In genomic region chr4:39357002-39357401, GRCh38 we compare ENCODE assay signal across 9 cellular contexts. TPM values are rescaled to one million over a fixed set of nuclear protein-coding genes. Genes with fewer than 3 reads are reported as not detected.
DNase-seq lines count a peak whose midpoint lies in the region; ATAC-seq and TF ChIP-seq lines count a peak whose summit lies in the region.
"Had no signal": no experiment of that assay in that cellular context is flagged by ENCODE, and none has a peak within 500 bp of the region (broad histone marks: within the 10 kb centered on the region; RNA-seq: fewer than 3 reads in every experiment).

No MANE protein-coding gene starts in this region.

- H2AFZ ChIP-seq in ACC112 (ENCODE audit: low read length, unreplicated experiment): no peak overlapping the region

- peaks cover 24% of the 10 kb centered on the region for H3K36me3 Mint-ChIP-seq in activated naive CD8-positive, alpha-beta T cell treated with anti-CD3 and anti-CD28 coated beads, Interleukin-2, amount 10 ng/mL, durations not matched to agents 7 days and 5 days

- POLR2A ChIA-PET in activated naive CD8-positive, alpha-beta T cell treated with anti-CD3 and anti-CD28 coated beads, Interleukin-2, amount 10 ng/mL, durations not matched to agents 7 days and 5 days (lab: Charles Lee): interaction anchor here (1.0 kb wide), 1 partner anchor 8 kb away, joined by 3 read pairs; no protein-coding TSS in a partner anchor
- POLR2A ChIA-PET in RWPE1 (lab: Yijun Ruan, JAX; ENCODE audit: low non-redundant PET): no interaction called here

- peak overlapping the region; percentile 79 for H3K27ac Mint-ChIP-seq in activated naive CD8-positive, alpha-beta T cell treated with anti-CD3 and anti-CD28 coated beads, Interleukin-2, amount 10 ng/mL, durations not matched to agents 7 days and 5 days

- no peaks in the 10 kb centered on the region for H3K27me3 Mint-ChIP-seq in activated naive CD8-positive, alpha-beta T cell treated with anti-CD3 and anti-CD28 coated beads, Interleukin-2, amount 10 ng/mL, durations not matched to agents 7 days and 5 days

- H3K79me2 ChIP-seq in ACC112 (ENCODE audit: control insufficient read depth, insufficient read depth, low read length, unreplicated experiment): peaks cover 81% of the 10 kb centered on the region

- no peak for TF ChIP-seq CTCF in RWPE1 (conservative IDR thresholded peaks at IDR 0.05; ENCODE audit: low read depth)

- H3K4me1 ChIP-seq in ACC112 (ENCODE audit: control insufficient read depth, insufficient read depth, low read length, unreplicated experiment): peaks cover 16% of the 10 kb centered on the region

- ATAC-seq in GM18861 (IDR thresholded peaks at IDR 0.05; ENCODE audit: unreplicated experiment) (peak; percentile 25), HG03342 (IDR thresholded peaks at IDR 0.05; ENCODE audit: unreplicated experiment) (peak; percentile 38)
- no peak for ATAC-seq in activated naive CD8-positive, alpha-beta T cell treated with anti-CD3 and anti-CD28 coated beads, Interleukin-2, amount 10 ng/mL, durations not matched to agents 7 days and 5 days (ENCODE audit: low read depth)

- no peak for TF ChIP-seq POLR2A in erythroblast (IDR thresholded peaks at IDR 0.05; ENCODE audit: low read length)

- peak overlapping the region; percentile 37 for H3K4me3 Mint-ChIP-seq in activated naive CD8-positive, alpha-beta T cell treated with anti-CD3 and anti-CD28 coated beads, Interleukin-2, amount 10 ng/mL, durations not matched to agents 7 days and 5 days

- CTCF ChIA-PET in RWPE1 (lab: Yijun Ruan, JAX): interaction anchor here (0.5 to 0.7 kb wide), 3 partner anchors 20 to 165 kb away, joined by 3 to 5 read pairs (median 3); no protein-coding TSS in a partner anchor

- H3K27me3 ChIP-seq in ACC112 (ENCODE audit: insufficient read depth, low read length): no peaks in the 10 kb centered on the region

- H3K27ac ChIP-seq in ACC112 (ENCODE audit: low read depth, low read length): peak overlapping the region; percentile 22
- H3K27ac ChIP-seq in RWPE1: no peak overlapping the region

- H3K4me3 ChIP-seq in ACC112 (ENCODE audit: low read depth, low read length): 0 out of 2 replicates have a peak overlapping the region, but pooled peaks have one; percentile 7

- H3K36me3 ChIP-seq in ACC112 (ENCODE audit: insufficient read depth, low read length): no peaks in the 10 kb centered on the region

- H3K4me1 Mint-ChIP-seq in activated naive CD8-positive, alpha-beta T cell treated with anti-CD3 and anti-CD28 coated beads, Interleukin-2, amount 10 ng/mL, durations not matched to agents 7 days and 5 days: peaks cover 50% of the 10 kb centered on the region

- H3K9me3 Mint-ChIP-seq in activated naive CD8-positive, alpha-beta T cell treated with anti-CD3 and anti-CD28 coated beads, Interleukin-2, amount 10 ng/mL, durations not matched to agents 7 days and 5 days: peaks cover 5% of the 10 kb centered on the region

- no peak for DNase-seq in activated naive CD8-positive, alpha-beta T cell treated with anti-CD3 and anti-CD28 coated beads, Interleukin-2, amount 10 ng/mL, durations not matched to agents 7 days and 5 days
- DNase-seq in NCI-H2227 treated with DMSO at 0.1 percent for 48 hours (lab: John Stamatoyannopoulos, UW) (no peak), RWPE1 (ENCODE audit: low spot score) (no peak), erythroblast (lab: John Stamatoyannopoulos, UW) (no peak), Ammon's horn (ENCODE audit: low spot score) (no peak)

RNA-seq across cellular contexts. Expression of gene RFC1, which starts 9.2 kb away (rescaled TPM):
- total RNA-seq in activated naive CD8-positive, alpha-beta T cell treated with anti-CD3 and anti-CD28 coated beads, Interleukin-2, amount 10 ng/mL, durations not matched to agents 7 days and 5 days: 10 to 100 TPM; 74.6 to 84.5 TPM

RNA-seq across cellular contexts. Expression of gene KLB, which starts 49.7 kb away (rescaled TPM):
- total RNA-seq in activated naive CD8-positive, alpha-beta T cell treated with anti-CD3 and anti-CD28 coated beads, Interleukin-2, amount 10 ng/mL, durations not matched to agents 7 days and 5 days: not detected
- total RNA-seq: glomerular endothelial cell had no signal
